Comparison of ENCODE assay signal across 8 cellular contexts in genomic region chr6:166957087-166957804, GRCh38. TPM values are rescaled to one million over a fixed set of nuclear protein-coding genes. Genes with fewer than 3 reads are reported as not detected.
DNase-seq lines count a peak whose midpoint lies in the region; ATAC-seq and TF ChIP-seq lines count a peak whose summit lies in the region.

No MANE protein-coding gene starts in this region.

- H3K4me1 ChIP-seq in OCI-LY3 (ENCODE audit: low read length) (peaks cover 45% of the 10 kb centered on the region), left ventricle myocardium inferior (peaks cover 35% of the 10 kb centered on the region)

- DNase-seq in Ammon's horn (ENCODE audit: low spot score) (peak; percentile 55), left ventricle myocardium inferior (peak; percentile 66), retinal pigment epithelial cell (ENCODE audit: low read depth) (no peak), A172 (ENCODE audit: low spot score) (no peak)
- DNase-seq in activated naive CD4-positive, alpha-beta T cell treated with anti-CD3 and anti-CD28 coated beads, Interleukin-2, amount 50 U/mL, for 72 hours (ENCODE audit: low spot score in 2 of 2), result peak; percentile 66 to 73

- peak; percentile 35 for ATAC-seq in GM18868 (IDR thresholded peaks at IDR 0.05; ENCODE audit: unreplicated experiment)
- peak; percentile 26 for ATAC-seq in HG03060 (IDR thresholded peaks at IDR 0.05; ENCODE audit: low read depth, unreplicated experiment)
- ATAC-seq in activated naive CD4-positive, alpha-beta T cell treated with anti-CD3 and anti-CD28 coated beads, Interleukin-2, amount 50 U/mL, for 72 hours, result peak; percentile 33

- H3K9me3 ChIP-seq in OCI-LY3 (ENCODE audit: insufficient read depth, low read length), result no peaks in the 10 kb centered on the region
- H3K9me3 ChIP-seq in left ventricle myocardium inferior (replicated peaks), result no peaks in the 10 kb centered on the region

- H3K36me3 ChIP-seq in OCI-LY3 (replicated peaks; ENCODE audit: low read depth, low read length) (peaks cover 7% of the 10 kb centered on the region), left ventricle myocardium inferior (no peaks in the 10 kb centered on the region)

- H2AFZ ChIP-seq in OCI-LY3 (ENCODE audit: low read depth, low read length), result peak overlapping the region; percentile 46; the same call in 1 of the 2 replicates

- H3K9me3 Mint-ChIP-seq in activated naive CD4-positive, alpha-beta T cell treated with anti-CD3 and anti-CD28 coated beads, Interleukin-2, amount 50 U/mL, for 72 hours, result no peaks in the 10 kb centered on the region

- H3K4me3 ChIP-seq in OCI-LY3 (ENCODE audit: low read length), result peak overlapping the region; percentile 98
- H3K4me3 ChIP-seq in left ventricle myocardium inferior, result peak overlapping the region; percentile 94
- peak overlapping the region; percentile 67 for H3K4me3 ChIP-seq in retinal pigment epithelial cell (ENCODE audit: low read length)

- H3K4me2 ChIP-seq in OCI-LY3 (ENCODE audit: low read length), result peak overlapping the region; percentile 99

- no peaks in the 10 kb centered on the region for H3K79me2 ChIP-seq in OCI-LY3 (ENCODE audit: low read length)

- H3K27ac Mint-ChIP-seq in activated naive CD4-positive, alpha-beta T cell treated with anti-CD3 and anti-CD28 coated beads, Interleukin-2, amount 50 U/mL, for 72 hours, result peak overlapping the region; percentile 92 to 97

- peaks cover 19% of the 10 kb centered on the region; the same call in 1 of the 2 replicates for H4K20me1 ChIP-seq in OCI-LY3 (ENCODE audit: insufficient read depth, low read length)

- TF ChIP-seq CTCF in OCI-LY3 (IDR thresholded peaks at IDR 0.05; ENCODE audit: low read depth, low read length) (no peak), left ventricle myocardium inferior (IDR thresholded peaks at IDR 0.05; ENCODE audit: borderline replicate concordance) (no peak), retinal pigment epithelial cell (conservative IDR thresholded peaks at IDR 0.05; ENCODE audit: low read depth, low read length) (no peak)

- peaks cover 7 to 14% of the 10 kb centered on the region in 2 donors for H3K36me3 Mint-ChIP-seq in activated naive CD4-positive, alpha-beta T cell treated with anti-CD3 and anti-CD28 coated beads, Interleukin-2, amount 50 U/mL, for 72 hours

- intact Hi-C loops in left ventricle myocardium inferior (cut with micrococcal nuclease), result no loop called here

- H3K27ac ChIP-seq in OCI-LY3 (ENCODE audit: low read length) (no peak overlapping the region), left ventricle myocardium inferior (replicated peaks) (peak overlapping the region; percentile 90)

- H3K27me3 ChIP-seq in OCI-LY3 (ENCODE audit: low read depth, low read length), result peaks cover 24% of the 10 kb centered on the region
- no peaks in the 10 kb centered on the region for H3K27me3 ChIP-seq in left ventricle myocardium inferior (ENCODE audit: low read depth)

- peak overlapping the region; percentile 56 for H3K9ac ChIP-seq in OCI-LY3 (ENCODE audit: low read length)

RNA-seq across cellular contexts. Expression of gene RNASET2, which starts 0.9 kb away (rescaled TPM):
- total RNA-seq in activated naive CD4-positive, alpha-beta T cell treated with anti-CD3 and anti-CD28 coated beads, Interleukin-2, amount 50 U/mL, for 72 hours, result 100 to 1,000 TPM in 1 of 2 donors, 10 to 100 TPM in 1; 45.2 to 108 TPM
- total RNA-seq in left ventricle myocardium inferior, result 13.4 TPM
- total RNA-seq in A172 (2014; rRNA removed; shearing (Covaris generic)), result 35.6 and 52.5 TPM in 2 replicates

RNA-seq across cellular contexts. Expression of gene CEP43, which starts 42.0 kb away (rescaled TPM):
- total RNA-seq in activated naive CD4-positive, alpha-beta T cell treated with anti-CD3 and anti-CD28 coated beads, Interleukin-2, amount 50 U/mL, for 72 hours, result 10 to 100 TPM; 17.5 to 21.9 TPM
- 12.3 TPM for total RNA-seq in left ventricle myocardium inferior
- 31.3 and 32.6 TPM in 2 replicates for total RNA-seq in A172 (2014; rRNA removed; shearing (Covaris generic))

Comparison
In these comparisons a context has a peak if more than half of its experiments do, and no peak if none do; other contexts are left out.
1. DNase-seq: peak in Ammon's horn (single experiment), activated naive CD4-positive, alpha-beta T cell treated with anti-CD3 and anti-CD28 coated beads, Interleukin-2, amount 50 U/mL, for 72 hours (2 of 2) and left ventricle myocardium inferior (single experiment); none in retinal pigment epithelial cell (single experiment) and A172 (single experiment).
2. Peak in every context shown above with its lines, with median percentiles within 50 percentile points of each other: ATAC-seq and H3K4me3 ChIP-seq.